Comparison of ENCODE assay signal across 8 cellular contexts in genomic region chr13:48232420-48233096, GRCh38. TPM values are rescaled to one million over a fixed set of nuclear protein-coding genes. Genes with fewer than 3 reads are reported as not detected.
DNase-seq lines count a peak whose midpoint lies in the region; ATAC-seq and TF ChIP-seq lines count a peak whose summit lies in the region.

No MANE protein-coding gene starts in this region.

- peak overlapping the region; percentile 88 for H3K27ac Mint-ChIP-seq in activated CD4-positive, alpha-beta T cell treated with anti-CD3 and anti-CD28 coated beads, Interleukin-2, amount 10 ng/mL, durations not matched to agents 24 days and 14 days
- peak overlapping the region; percentile 59 for H3K27ac Mint-ChIP-seq in activated T-helper 1 cell treated with anti-CD3 and anti-CD28 coated beads, Interleukin-12 subunit alpha, Interleukin-12 subunit beta, Interleukin-2, Interleukin-4 antibody, amounts not matched to agents 30 ng/mL and 10 ng/mL and 1 ng/mL, durations not matched to agents 14 hours and 24 hours and 36 hours

- DNase-seq in activated CD4-positive, alpha-beta T cell treated with anti-CD3 and anti-CD28 coated beads, Interleukin-2, amount 10 ng/mL, durations not matched to agents 24 days and 14 days = no peak
- no peak for DNase-seq in activated CD4-positive, alpha-beta T cell treated with anti-CD3 and anti-CD28 coated beads, Interleukin-2, amount 50 U/mL, for 1 hour
- no peak for DNase-seq in activated T-helper 1 cell treated with anti-CD3 and anti-CD28 coated beads, Interleukin-12 subunit alpha, Interleukin-12 subunit beta, Interleukin-2, Interleukin-4 antibody, amounts not matched to agents 30 ng/mL and 10 ng/mL and 1 ng/mL, durations not matched to agents 14 hours and 24 hours and 36 hours (ENCODE audit: low spot score)
- DNase-seq in heart right ventricle = peak in 1 of 2 donors; percentile 30
- no peak for DNase-seq in DMS 273 (lab: John Stamatoyannopoulos, UW; ENCODE audit: unreplicated experiment)
- no peak for DNase-seq in NCI-H1930 (lab: John Stamatoyannopoulos, UW)

- TF ChIP-seq CTCF in heart right ventricle (IDR thresholded peaks at IDR 0.05) = no peak

- peaks cover 35% of the 10 kb centered on the region for H3K4me1 Mint-ChIP-seq in activated CD4-positive, alpha-beta T cell treated with anti-CD3 and anti-CD28 coated beads, Interleukin-2, amount 10 ng/mL, durations not matched to agents 24 days and 14 days
- peaks cover 47% of the 10 kb centered on the region for H3K4me1 Mint-ChIP-seq in activated T-helper 1 cell treated with anti-CD3 and anti-CD28 coated beads, Interleukin-12 subunit alpha, Interleukin-12 subunit beta, Interleukin-2, Interleukin-4 antibody, amounts not matched to agents 30 ng/mL and 10 ng/mL and 1 ng/mL, durations not matched to agents 14 hours and 24 hours and 36 hours (ENCODE audit: low read depth)

- H3K27me3 ChIP-seq in heart right ventricle (no peaks in the 10 kb centered on the region), rectal smooth muscle tissue (ENCODE audit: control insufficient read depth, insufficient read depth, low read length) (no peaks in the 10 kb centered on the region)

- ATAC-seq in HG03064 (IDR thresholded peaks at IDR 0.05; ENCODE audit: low read depth, unreplicated experiment) (peak; percentile 14), heart right ventricle (peak; percentile 11 to 68 (median 28))

- H3K4me3 ChIP-seq in heart right ventricle = peak overlapping the region; percentile 86 to 100 (median 97)
- peak overlapping the region; percentile 79 for H3K4me3 ChIP-seq in rectal smooth muscle tissue (ENCODE audit: low read length)

- no peaks in the 10 kb centered on the region for H3K9me3 ChIP-seq in heart right ventricle

- H3K36me3 Mint-ChIP-seq in activated CD4-positive, alpha-beta T cell treated with anti-CD3 and anti-CD28 coated beads, Interleukin-2, amount 10 ng/mL, durations not matched to agents 24 days and 14 days (ENCODE audit: low read depth) = peaks cover 19% of the 10 kb centered on the region
- peaks cover 17% of the 10 kb centered on the region for H3K36me3 Mint-ChIP-seq in activated T-helper 1 cell treated with anti-CD3 and anti-CD28 coated beads, Interleukin-12 subunit alpha, Interleukin-12 subunit beta, Interleukin-2, Interleukin-4 antibody, amounts not matched to agents 30 ng/mL and 10 ng/mL and 1 ng/mL, durations not matched to agents 14 hours and 24 hours and 36 hours (ENCODE audit: low read depth)

- 15 to 25% methylated on average over 22 to 31 of the region's 31 CpGs for WGBS in heart right ventricle, 2 donors

- intact Hi-C loops in activated CD4-positive, alpha-beta T cell treated with anti-CD3 and anti-CD28 coated beads, Interleukin-2, amount 10 ng/mL, durations not matched to agents 24 days and 14 days (cut with micrococcal nuclease) = loop anchor here (1.0 to 10.0 kb wide), 6 partner anchors 72 to 272 kb away; partner anchors contain the start of genes MED4 and NUDT15
- intact Hi-C loops in activated T-helper 1 cell treated with anti-CD3 and anti-CD28 coated beads, Interleukin-12 subunit alpha, Interleukin-12 subunit beta, Interleukin-2, Interleukin-4 antibody, amounts not matched to agents 30 ng/mL and 10 ng/mL and 1 ng/mL, durations not matched to agents 14 hours and 24 hours and 36 hours (cut with micrococcal nuclease) = loop anchor here (1.0 to 5.0 kb wide), 10 partner anchors 11 to 745 kb away; partner anchors contain the start of genes CYSLTR2, FNDC3A, MED4 and RB1
- intact Hi-C loops in heart right ventricle (cut with DNase I) = loop anchor here in 9 of 10 donors (1.0 to 10.0 kb wide), 11 partner anchors 70 to 352 kb away; partner anchors contain the start of genes RB1 (in 6 of the 9) and MED4 (in 4 of the 9)

- peak overlapping the region; percentile 91 for H3K4me3 Mint-ChIP-seq in activated CD4-positive, alpha-beta T cell treated with anti-CD3 and anti-CD28 coated beads, Interleukin-2, amount 10 ng/mL, durations not matched to agents 24 days and 14 days
- H3K4me3 Mint-ChIP-seq in activated T-helper 1 cell treated with anti-CD3 and anti-CD28 coated beads, Interleukin-12 subunit alpha, Interleukin-12 subunit beta, Interleukin-2, Interleukin-4 antibody, amounts not matched to agents 30 ng/mL and 10 ng/mL and 1 ng/mL, durations not matched to agents 14 hours and 24 hours and 36 hours = peak overlapping the region; percentile 90

- peak overlapping the region; percentile 81 for H3K9ac ChIP-seq in rectal smooth muscle tissue (ENCODE audit: low read length)

- peak overlapping the region; percentile 98 to 100 (median 100) for H3K27ac ChIP-seq in heart right ventricle
- peak overlapping the region; percentile 82 for H3K27ac ChIP-seq in rectal smooth muscle tissue (ENCODE audit: low read depth, low read length)

- peaks cover 32% of the 10 kb centered on the region for H3K27me3 Mint-ChIP-seq in activated CD4-positive, alpha-beta T cell treated with anti-CD3 and anti-CD28 coated beads, Interleukin-2, amount 10 ng/mL, durations not matched to agents 24 days and 14 days
- H3K27me3 Mint-ChIP-seq in activated T-helper 1 cell treated with anti-CD3 and anti-CD28 coated beads, Interleukin-12 subunit alpha, Interleukin-12 subunit beta, Interleukin-2, Interleukin-4 antibody, amounts not matched to agents 30 ng/mL and 10 ng/mL and 1 ng/mL, durations not matched to agents 14 hours and 24 hours and 36 hours (ENCODE audit: insufficient read depth) = peaks cover 31% of the 10 kb centered on the region

- H3K36me3 ChIP-seq in heart right ventricle (peaks cover 0 to 21% (median 0%) of the 10 kb centered on the region in 9 donors), rectal smooth muscle tissue (ENCODE audit: control insufficient read depth, insufficient read depth, low read length) (no peaks in the 10 kb centered on the region)

- H3K4me1 ChIP-seq in heart right ventricle (peaks cover 0 to 48% (median 37%) of the 10 kb centered on the region in 9 donors), rectal smooth muscle tissue (ENCODE audit: control insufficient read depth, insufficient read depth, low read length) (peaks cover 18% of the 10 kb centered on the region)

- H3K9me3 Mint-ChIP-seq in activated CD4-positive, alpha-beta T cell treated with anti-CD3 and anti-CD28 coated beads, Interleukin-2, amount 10 ng/mL, durations not matched to agents 24 days and 14 days = no peaks in the 10 kb centered on the region
- no peaks in the 10 kb centered on the region for H3K9me3 Mint-ChIP-seq in activated T-helper 1 cell treated with anti-CD3 and anti-CD28 coated beads, Interleukin-12 subunit alpha, Interleukin-12 subunit beta, Interleukin-2, Interleukin-4 antibody, amounts not matched to agents 30 ng/mL and 10 ng/mL and 1 ng/mL, durations not matched to agents 14 hours and 24 hours and 36 hours

RNA-seq across cellular contexts. Expression of gene ITM2B, which starts 0.4 kb away (rescaled TPM):
- total RNA-seq in activated CD4-positive, alpha-beta T cell treated with anti-CD3 and anti-CD28 coated beads, Interleukin-2, amount 10 ng/mL, durations not matched to agents 24 days and 14 days = 51.7 and 53.1 TPM in 2 replicates
- total RNA-seq in activated T-helper 1 cell treated with anti-CD3 and anti-CD28 coated beads, Interleukin-12 subunit alpha, Interleukin-12 subunit beta, Interleukin-2, Interleukin-4 antibody, amounts not matched to agents 30 ng/mL and 10 ng/mL and 1 ng/mL, durations not matched to agents 14 hours and 24 hours and 36 hours = 56.2 and 61.2 TPM in 2 replicates
- 100 to 1,000 TPM; 434 to 636 (median 511) TPM for total RNA-seq in heart right ventricle
- 100 to 1,000 TPM; 272 to 343 TPM for polyA plus RNA-seq in heart right ventricle
